9 cellular contexts compared by ENCODE assay signal in the genomic region with DNA sequence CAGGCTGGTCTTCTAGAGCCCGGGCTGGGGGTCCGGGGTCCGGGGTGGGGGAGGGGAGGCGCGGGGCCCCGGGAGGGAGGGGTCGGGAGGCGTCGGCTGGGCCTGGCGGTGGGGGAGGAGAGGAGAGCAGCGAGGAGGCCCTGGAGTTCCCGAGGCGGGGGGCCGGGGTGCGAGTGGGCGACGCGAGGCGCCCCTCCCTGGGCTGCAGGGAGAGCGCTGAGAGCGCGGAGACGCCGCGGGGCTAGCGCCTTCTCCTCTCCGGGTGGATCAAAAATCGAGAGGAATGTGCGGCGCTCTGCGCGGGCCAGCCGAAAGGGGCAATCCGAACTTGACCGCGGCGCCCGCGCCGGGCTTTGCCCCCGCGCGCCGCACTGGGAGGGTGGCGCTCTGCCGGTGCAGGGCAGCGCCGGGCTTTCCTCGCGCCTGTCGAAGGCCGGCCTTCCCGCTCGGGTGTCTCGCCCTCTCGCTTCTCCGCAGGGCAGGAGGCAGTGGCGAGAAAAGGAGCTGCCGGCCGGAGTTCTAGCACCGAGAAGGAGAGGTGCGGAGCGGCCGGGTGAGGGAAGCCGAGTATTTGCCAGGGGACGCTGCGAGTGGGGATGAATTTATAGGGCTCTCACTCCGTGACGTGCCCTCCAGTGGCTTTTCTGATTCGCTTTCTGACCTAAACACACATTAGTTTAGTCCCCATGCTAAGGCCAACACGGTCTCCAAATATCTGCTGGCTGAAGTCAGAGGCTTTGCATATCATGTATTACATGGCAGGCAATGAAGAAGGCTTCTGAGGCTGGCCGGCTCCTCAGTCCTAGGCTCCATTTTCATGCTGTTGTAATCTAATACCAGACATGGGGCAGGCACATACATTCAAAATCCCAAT. TPM values are rescaled to one million over a fixed set of nuclear protein-coding genes. Genes with fewer than 3 reads are reported as not detected.
DNase-seq lines count a peak whose midpoint lies in the region; ATAC-seq, FAIRE-seq and TF ChIP-seq lines count a peak whose summit lies in the region.
"Had no signal": no experiment of that assay in that cellular context is flagged by ENCODE, and none has a peak within 500 bp of the region (broad histone marks: within the 10 kb centered on the region; RNA-seq: fewer than 3 reads in every experiment).

A gene with protein sequence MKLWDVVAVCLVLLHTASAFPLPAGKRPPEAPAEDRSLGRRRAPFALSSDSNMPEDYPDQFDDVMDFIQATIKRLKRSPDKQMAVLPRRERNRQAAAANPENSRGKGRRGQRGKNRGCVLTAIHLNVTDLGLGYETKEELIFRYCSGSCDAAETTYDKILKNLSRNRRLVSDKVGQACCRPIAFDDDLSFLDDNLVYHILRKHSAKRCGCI (minus strand): TSS at position 6 of the 874 bp plus-strand sequence. CDS start 5,245 bp downstream, outside the sequence.

- ATAC-seq in gastrocnemius medialis: peak; percentile 54 to 71
- ATAC-seq in HG03521 (IDR thresholded peaks at IDR 0.05; ENCODE audit: unreplicated experiment): no peak
- ATAC-seq in HG03045 (IDR thresholded peaks at IDR 0.05; ENCODE audit: unreplicated experiment): no peak

- peak; percentile 91 for DNase-seq in AG20443 (ENCODE audit: low spot score)
- DNase-seq in H54 (ENCODE audit: insufficient read length, low spot score): no peak
- DNase-seq in adipocyte (ENCODE audit: low read depth): peak; percentile 84
- peak; percentile 61 for DNase-seq in hepatocyte (ENCODE audit: low spot score)
- peak in 1 of 2 donors; percentile 54 for DNase-seq in gastrocnemius medialis
- no peak for DNase-seq in stimulated activated CD4-positive, alpha-beta T cell treated with anti-CD3 and anti-CD28 coated beads, Interleukin-4, amount 100 ng/mL, for 24 hours

- no peaks in the 10 kb centered on the region for H3K79me2 ChIP-seq in hepatocyte

- H2AFZ ChIP-seq in hepatocyte: peak within 1 kb of the TSS; percentile 91

- no peaks in the 10 kb centered on the region for H4K20me1 ChIP-seq in hepatocyte (ENCODE audit: insufficient read depth, poor library complexity, severe bottlenecking)

- H3K27me3 ChIP-seq in adipocyte (replicated peaks; ENCODE audit: control insufficient read depth, insufficient read depth, low read length) (peaks cover 63% of the 10 kb centered on the region), hepatocyte (peaks cover 91% of the 10 kb centered on the region), gastrocnemius medialis (peaks cover 0 to 56% (median 7%) of the 10 kb centered on the region in 3 donors)

- peak within 1 kb of the TSS; percentile 99 for H3K4me2 ChIP-seq in hepatocyte

- WGBS in hepatocyte (ENCODE audit: low lambda C conversion rate, missing lambda C conversion rate): 1% methylated on average over 50 of the region's 72 CpGs

- H3K4me3 ChIP-seq in adipocyte (ENCODE audit: low read length): peak within 1 kb of the TSS; percentile 81
- H3K4me3 ChIP-seq in hepatocyte: peak within 1 kb of the TSS; percentile 77
- peak within 1 kb of the TSS; percentile 64 to 73 (median 70) for H3K4me3 ChIP-seq in gastrocnemius medialis

- peak within 1 kb of the TSS; percentile 73 for H3K9ac ChIP-seq in adipocyte (ENCODE audit: low read length)
- H3K9ac ChIP-seq: KMS-11 had no signal

- no peak for FAIRE-seq in H54 (lab: Jason Lieb, UNC)

- intact Hi-C loops in gastrocnemius medialis (cut with DNase I; ENCODE audit: low total_unique reads): loop anchor here (5.0 kb wide), 1 partner anchor 697 kb away; no protein-coding TSS in a partner anchor

- no peaks in the 10 kb centered on the region for H3K9me2 ChIP-seq in hepatocyte (replicated peaks; ENCODE audit: insufficient read depth)

- TF ChIP-seq POLR2A in H54 (IDR thresholded peaks at IDR 0.05; ENCODE audit: low read depth, low read length) (0 out of 2 replicates have a peak, but pooled peaks have one; percentile 13), gastrocnemius medialis (IDR thresholded peaks at IDR 0.05) (peak; percentile 60 to 82)

- in situ Hi-C loops in gastrocnemius medialis (cut with MboI; ENCODE audit: low sequenced_read_pairs in 4 of 4): loop anchor here in 2 of 4 donors (5.0 kb wide), 1 partner anchor 352 kb away; no protein-coding TSS in a partner anchor

- H3K36me3 ChIP-seq in adipocyte (ENCODE audit: control insufficient read depth, insufficient read depth, low read length, severe bottlenecking): no peaks in the 10 kb centered on the region
- no peaks in the 10 kb centered on the region for H3K36me3 ChIP-seq in hepatocyte (replicated peaks; ENCODE audit: insufficient read depth, low read depth)
- H3K36me3 ChIP-seq in gastrocnemius medialis: no peaks in the 10 kb centered on the region

- TF ChIP-seq CTCF in hepatocyte (IDR thresholded peaks at IDR 0.05; ENCODE audit: poor library complexity) (no peak), gastrocnemius medialis (IDR thresholded peaks at IDR 0.05 in 4 of 5, conservative IDR thresholded peaks at IDR 0.05 in 1 of 5) (peak in 1 of 5 experiments; percentile 25)

- H3K9me3 ChIP-seq in adipocyte (ENCODE audit: control insufficient read depth, low read length): no peaks in the 10 kb centered on the region
- H3K9me3 ChIP-seq in hepatocyte (ENCODE audit: low read depth): no peaks in the 10 kb centered on the region
- H3K9me3 ChIP-seq in gastrocnemius medialis: no peaks in the 10 kb centered on the region

- no peak within 1 kb of the TSS for H3K27ac ChIP-seq in hepatocyte
- peak within 1 kb of the TSS; percentile 66 to 95 (median 86) for H3K27ac ChIP-seq in gastrocnemius medialis
- H3K27ac ChIP-seq: KMS-11 had no signal

- H3K4me1 ChIP-seq in adipocyte (ENCODE audit: control insufficient read depth, insufficient read depth, low read length) (peaks cover 28% of the 10 kb centered on the region), hepatocyte (ENCODE audit: insufficient read depth) (peaks cover 20% of the 10 kb centered on the region), gastrocnemius medialis (peaks cover 22 to 38% of the 10 kb centered on the region in 2 donors)

RNA-seq across cellular contexts. Expression of the gene that starts here (rescaled TPM):
- 0.20 and 1.1 TPM in 2 replicates for total RNA-seq in hepatocyte
- 0.05 and 0.19 TPM in 2 replicates for polyA plus RNA-seq in hepatocyte
- total RNA-seq in gastrocnemius medialis: 1 to 10 TPM; 1.5 to 6.0 (median 2.1) TPM

Comparison
In these comparisons a context has a peak if more than half of its experiments do, and no peak if none do; other contexts are left out.
1. DNase-seq: peak in AG20443 (single experiment), adipocyte (single experiment) and hepatocyte (single experiment); none in H54 (single experiment) and stimulated activated CD4-positive, alpha-beta T cell treated with anti-CD3 and anti-CD28 coated beads, Interleukin-4, amount 100 ng/mL, for 24 hours (single experiment).
2. ATAC-seq: peak in gastrocnemius medialis (2 of 2); none in HG03521 (single experiment) and HG03045 (single experiment).
3. Peak in every context shown above with its lines, with median percentiles within 50 percentile points of each other: H3K4me3 ChIP-seq.